In genomic region chr6:2807342-2808090, GRCh38 we compare ENCODE assay signal across 19 cellular contexts. TPM values are rescaled to one million over a fixed set of nuclear protein-coding genes. Genes with fewer than 3 reads are reported as not detected.
A peak's percentile ranks its signal among the peaks of the same experiment; 100 is the strongest.
DNase-seq lines count a peak whose midpoint lies in the region; ATAC-seq and TF ChIP-seq lines count a peak whose summit lies in the region.
"Had no signal": no experiment of that assay in that cellular context is flagged by ENCODE, and none has a peak within 500 bp of the region (broad histone marks: within the 10 kb centered on the region; RNA-seq: fewer than 3 reads in every experiment).

No MANE protein-coding gene starts in this region.

- ATAC-seq in left lung, result no peak
- no peak for ATAC-seq in HG03108 (IDR thresholded peaks at IDR 0.05; ENCODE audit: unreplicated experiment)
- ATAC-seq in activated T-cell treated with anti-CD3 and anti-CD28 coated beads, Interleukin-2, amount 50 U/mL, for 72 hours (replicated peaks in 1 of 2), result no peak
- no peak for ATAC-seq in GM18907 (IDR thresholded peaks at IDR 0.05; ENCODE audit: unreplicated experiment)

- H3K4me1 ChIP-seq in esophagus (ENCODE audit: control insufficient read depth in 2 of 2, insufficient read depth in 2 of 2, low read length in 1 of 2) (peaks cover 3 to 6% of the 10 kb centered on the region in 2 donors), left lung (peaks cover 9 to 53% of the 10 kb centered on the region in 2 donors)
- H3K4me1 ChIP-seq: sigmoid colon had no signal

- H3K9me3 ChIP-seq in esophagus (ENCODE audit: control insufficient read depth in 2 of 2, insufficient read depth in 1 of 2, low read depth in 1 of 2, low read length in 1 of 2) (no peaks in the 10 kb centered on the region), left lung (no peaks in the 10 kb centered on the region)
- H3K9me3 ChIP-seq: sigmoid colon had no signal

- H3K36me3 Mint-ChIP-seq in activated T-cell treated with anti-CD3 and anti-CD28 coated beads, Interleukin-2, amount 50 U/mL, for 72 hours (ENCODE audit: insufficient read depth in 2 of 2), result peaks cover 0 to 4% of the 10 kb centered on the region in 2 donors
- H3K36me3 Mint-ChIP-seq: activated CD4-positive, alpha-beta memory T cell treated with anti-CD3 and anti-CD28 coated beads for 36 hours had no signal

- intact Hi-C loops in left lung (cut with DNase I), result no loop called here

- H3K27ac Mint-ChIP-seq in activated T-cell treated with anti-CD3 and anti-CD28 coated beads, Interleukin-2, amount 50 U/mL, for 72 hours, result no peak overlapping the region
- H3K27ac Mint-ChIP-seq: activated CD4-positive, alpha-beta memory T cell treated with anti-CD3 and anti-CD28 coated beads for 36 hours; activated T-helper 1 cell treated with anti-CD3 and anti-CD28 coated beads, Interleukin-12 subunit alpha, Interleukin-12 subunit beta, Interleukin-2, Interleukin-4 antibody, amounts not matched to agents 30 ng/mL and 10 ng/mL and 1 ng/mL, durations not matched to agents 14 hours and 24 hours and 36 hours; CD4-positive, alpha-beta T cell had no signal

- no peak overlapping the region for H3K4me3 Mint-ChIP-seq in activated T-cell treated with anti-CD3 and anti-CD28 coated beads, Interleukin-2, amount 50 U/mL, for 72 hours
- H3K4me3 Mint-ChIP-seq: activated CD4-positive, alpha-beta memory T cell treated with anti-CD3 and anti-CD28 coated beads for 36 hours; activated T-helper 1 cell treated with anti-CD3 and anti-CD28 coated beads, Interleukin-12 subunit alpha, Interleukin-12 subunit beta, Interleukin-2, Interleukin-4 antibody, amounts not matched to agents 30 ng/mL and 10 ng/mL and 1 ng/mL, durations not matched to agents 14 hours and 24 hours and 36 hours; CD4-positive, alpha-beta T cell; type B pancreatic cell had no signal

- no peak for TF ChIP-seq CTCF in left lung (IDR thresholded peaks at IDR 0.05)

- no peaks in the 10 kb centered on the region for H3K9me3 Mint-ChIP-seq in activated T-cell treated with anti-CD3 and anti-CD28 coated beads, Interleukin-2, amount 50 U/mL, for 72 hours
- H3K9me3 Mint-ChIP-seq: activated CD4-positive, alpha-beta memory T cell treated with anti-CD3 and anti-CD28 coated beads for 36 hours; activated T-helper 1 cell treated with anti-CD3 and anti-CD28 coated beads, Interleukin-12 subunit alpha, Interleukin-12 subunit beta, Interleukin-2, Interleukin-4 antibody, amounts not matched to agents 30 ng/mL and 10 ng/mL and 1 ng/mL, durations not matched to agents 14 hours and 24 hours and 36 hours; CD4-positive, alpha-beta T cell; type B pancreatic cell had no signal

- H3K36me3 ChIP-seq in esophagus (ENCODE audit: control insufficient read depth in 2 of 2, insufficient read depth in 2 of 2, low read length in 1 of 2) (no peaks in the 10 kb centered on the region), left lung (no peaks in the 10 kb centered on the region)
- H3K36me3 ChIP-seq: sigmoid colon had no signal

- WGBS in esophagus, 2 donors, result 58% methylated on average over 9 of the region's 9 CpGs

- peaks cover 27% of the 10 kb centered on the region for H3K4me1 Mint-ChIP-seq in activated T-cell treated with anti-CD3 and anti-CD28 coated beads, Interleukin-2, amount 50 U/mL, for 72 hours (ENCODE audit: low read depth)

- H3K27ac ChIP-seq in esophagus (ENCODE audit: low read depth in 2 of 2, low read length in 1 of 2) (peak overlapping the region; percentile 29 to 63), left lung (peak overlapping the region; percentile 37 to 61), temporal lobe (ENCODE audit: low read depth, low read length) (peak overlapping the region; percentile 38)
- H3K27ac ChIP-seq: sigmoid colon, SK-N-MC had no signal

- no peak overlapping the region for H3K4me3 ChIP-seq in esophagus (ENCODE audit: low read depth in 1 of 2, low read length in 2 of 2)
- H3K4me3 ChIP-seq in left lung, result no peak overlapping the region
- H3K4me3 ChIP-seq: sigmoid colon, SK-N-MC had no signal

- no peaks in the 10 kb centered on the region for H3K27me3 Mint-ChIP-seq in activated T-cell treated with anti-CD3 and anti-CD28 coated beads, Interleukin-2, amount 50 U/mL, for 72 hours (ENCODE audit: low read depth)
- H3K27me3 Mint-ChIP-seq: activated CD4-positive, alpha-beta memory T cell treated with anti-CD3 and anti-CD28 coated beads for 36 hours; CD4-positive, alpha-beta T cell; type B pancreatic cell had no signal

- DNase-seq in NCI-H2171 treated with DMSO at 0.1 percent for 48 hours (lab: John Stamatoyannopoulos, UW) (peak; percentile 70), NCI-H2171 (lab: John Stamatoyannopoulos, UW) (no peak), left lung (no peak)
- DNase-seq in activated T-cell treated with anti-CD3 and anti-CD28 coated beads, Interleukin-2, amount 50 U/mL, for 72 hours, result no peak
- DNase-seq: 8988T; activated CD4-positive, alpha-beta memory T cell treated with anti-CD3 and anti-CD28 coated beads for 36 hours; CD4-positive, alpha-beta T cell; islet precursor cell; NCI-H1930; sigmoid colon; stimulated activated CD4-positive, alpha-beta T cell treated with anti-CD3 and anti-CD28 coated beads, Interleukin-4, amount 100 ng/mL, for 24 hours had no signal

- H3K27me3 ChIP-seq in esophagus (ENCODE audit: control insufficient read depth in 1 of 2, insufficient read depth in 2 of 2, low read length in 2 of 2) (no peaks in the 10 kb centered on the region), left lung (no peaks in the 10 kb centered on the region)
- H3K27me3 ChIP-seq: sigmoid colon had no signal

RNA-seq across cellular contexts. Expression of gene SERPINB1, which starts 34.1 kb away (rescaled TPM):
- polyA plus RNA-seq in esophagus, result 100 to 1,000 TPM; 302 to 549 TPM
- total RNA-seq in left lung (100 to 1,000 TPM in 1 of 2 donors, 10 to 100 TPM in 1; 82.2 to 121 TPM), temporal lobe (1.7 TPM)
- 100 to 1,000 TPM; 131 to 203 TPM for total RNA-seq in activated T-cell treated with anti-CD3 and anti-CD28 coated beads, Interleukin-2, amount 50 U/mL, for 72 hours
- polyA plus RNA-seq: neural cell had no signal

RNA-seq across cellular contexts. Expression of gene WRNIP1, which starts 42.3 kb away (rescaled TPM):
- 10 to 100 TPM; 50.0 to 71.2 TPM for polyA plus RNA-seq in esophagus
- total RNA-seq in left lung (10 to 100 TPM; 34.9 to 37.4 TPM), temporal lobe (33.4 TPM)
- 10 to 100 TPM; 40.9 to 47.1 TPM for total RNA-seq in activated T-cell treated with anti-CD3 and anti-CD28 coated beads, Interleukin-2, amount 50 U/mL, for 72 hours

RNA-seq across cellular contexts. Expression of gene MYLK4, which starts 56.8 kb away (rescaled TPM):
- polyA plus RNA-seq in esophagus, result under 1 TPM; 0.59 to 0.75 TPM
- 1 to 10 TPM in 1 of 2 donors, under 1 TPM in 1; 0.52 to 1.2 TPM for total RNA-seq in left lung
- 0.49 TPM for total RNA-seq in temporal lobe
- under 1 TPM; 0.37 to 0.72 TPM for total RNA-seq in activated T-cell treated with anti-CD3 and anti-CD28 coated beads, Interleukin-2, amount 50 U/mL, for 72 hours

Comparison
In these comparisons a context has a peak if more than half of its experiments do, and no peak if none do; other contexts are left out.
1. RNA of gene SERPINB1, which starts 34.1 kb away (total RNA-seq): 131 to 203 TPM in activated T-cell treated with anti-CD3 and anti-CD28 coated beads, Interleukin-2, amount 50 U/mL, for 72 hours and 82.2 to 121 TPM in left lung; 1.7 TPM in temporal lobe (single experiment); every median in the first group is over 10 times any median in the second.
2. Peak in every context shown above with its lines, with median percentiles within 50 percentile points of each other: H3K27ac ChIP-seq.